ENCODE assay signal across 8 cellular contexts in the genomic region with DNA sequence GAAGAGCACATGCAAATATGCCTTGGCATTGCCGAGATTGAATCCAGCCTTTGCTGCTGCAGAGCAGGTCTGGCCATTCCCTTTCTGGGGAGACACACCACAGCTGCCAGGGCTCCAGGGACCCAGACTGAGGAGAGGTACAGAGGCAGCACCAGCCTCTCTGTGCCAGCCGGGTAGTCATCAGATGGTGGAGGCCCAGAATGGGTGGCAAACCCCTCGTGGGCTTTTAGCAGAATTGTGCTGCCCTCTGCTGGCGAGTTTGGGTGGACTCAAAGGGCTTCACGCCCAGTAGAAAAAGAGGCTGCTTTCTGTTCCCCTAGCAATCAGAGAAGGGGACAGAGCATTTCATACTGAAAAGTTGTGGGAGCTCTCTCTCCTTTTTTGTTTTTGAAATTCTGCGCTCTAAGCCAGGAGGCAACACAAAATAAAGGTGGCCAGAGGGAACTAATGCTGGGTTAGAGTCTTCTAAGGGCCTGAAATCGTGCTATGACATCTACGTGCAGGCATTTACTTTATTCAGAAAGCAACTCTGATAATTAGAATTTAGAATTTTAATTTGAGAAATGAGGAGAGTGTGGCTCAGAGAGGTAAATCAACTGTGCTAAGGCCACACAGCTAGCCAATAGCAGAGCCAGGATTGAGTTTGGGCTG.
A peak's percentile ranks its signal among the peaks of the same experiment; 100 is the strongest.
DNase-seq lines count a peak whose midpoint lies in the region; ATAC-seq and TF ChIP-seq lines count a peak whose summit lies in the region.

No MANE protein-coding gene starts in this region.

- no peaks in the 10 kb centered on the region for H3K4me1 Mint-ChIP-seq in activated CD4-positive, alpha-beta memory T cell treated with anti-CD3 and anti-CD28 coated beads for 36 hours (ENCODE audit: low read depth)
- H3K4me1 Mint-ChIP-seq in mesothelial cell of epicardium: peaks cover 6% of the 10 kb centered on the region

- no peaks in the 10 kb centered on the region for H3K9me3 ChIP-seq in effector memory CD4-positive, alpha-beta T cell (ENCODE audit: control insufficient read depth, low read length)

- no peak overlapping the region for H3K27ac Mint-ChIP-seq in activated CD4-positive, alpha-beta memory T cell treated with anti-CD3 and anti-CD28 coated beads for 36 hours
- no peak overlapping the region for H3K27ac Mint-ChIP-seq in mesothelial cell of epicardium

- DNase-seq in NCI-H2081 (lab: John Stamatoyannopoulos, UW): peak; percentile 60 to 70
- no peak for DNase-seq in NCI-H2081 treated with DMSO at 0.1 percent for 48 hours (lab: John Stamatoyannopoulos, UW)
- peak; percentile 64 for DNase-seq in NCI-H510A treated with DMSO at 0.1 percent for 48 hours (lab: John Stamatoyannopoulos, UW)
- DNase-seq in activated CD4-positive, alpha-beta memory T cell treated with anti-CD3 and anti-CD28 coated beads for 36 hours: peak; percentile 82
- peak; percentile 21 to 40 (median 22) for DNase-seq in effector memory CD4-positive, alpha-beta T cell
- DNase-seq in mesothelial cell of epicardium (ENCODE audit: low spot score in 2 of 2, unreplicated experiment in 2 of 2): peak; percentile 69 to 86
- DNase-seq in stimulated activated CD8-positive, alpha-beta memory T cell treated with anti-CD3 and anti-CD28 coated beads, Interleukin-4, amount 100 ng/mL, for 1 hour (ENCODE audit: low read depth in 2 of 2, low spot score in 1 of 2): peak; percentile 14 to 46

- H3K27ac ChIP-seq in effector memory CD4-positive, alpha-beta T cell (ENCODE audit: insufficient read depth, low read length, poor library complexity, severe bottlenecking): no peak overlapping the region

- no peaks in the 10 kb centered on the region for H3K9me3 Mint-ChIP-seq in activated CD4-positive, alpha-beta memory T cell treated with anti-CD3 and anti-CD28 coated beads for 36 hours
- H3K9me3 Mint-ChIP-seq in mesothelial cell of epicardium: no peaks in the 10 kb centered on the region

- no peaks in the 10 kb centered on the region for H3K36me3 ChIP-seq in effector memory CD4-positive, alpha-beta T cell (ENCODE audit: control insufficient read depth, insufficient read depth, low read length)

- CTCF ChIA-PET in activated CD4-positive, alpha-beta memory T cell treated with anti-CD3 and anti-CD28 coated beads for 36 hours (lab: Charles Lee): interaction anchor here (0.8 to 6.4 kb wide), 20 partner anchors 9 to 483 kb away, joined by 3 to 44 read pairs (median 4); no protein-coding TSS in a partner anchor

- no peaks in the 10 kb centered on the region for H3K36me3 Mint-ChIP-seq in activated CD4-positive, alpha-beta memory T cell treated with anti-CD3 and anti-CD28 coated beads for 36 hours
- no peaks in the 10 kb centered on the region for H3K36me3 Mint-ChIP-seq in mesothelial cell of epicardium

- H3K4me3 Mint-ChIP-seq in activated CD4-positive, alpha-beta memory T cell treated with anti-CD3 and anti-CD28 coated beads for 36 hours: no peak overlapping the region
- H3K4me3 Mint-ChIP-seq in mesothelial cell of epicardium: no peak overlapping the region

- ATAC-seq in HG03342 (IDR thresholded peaks at IDR 0.05; ENCODE audit: unreplicated experiment): peak; percentile 67

- H3K4me3 ChIP-seq in effector memory CD4-positive, alpha-beta T cell (ENCODE audit: insufficient read depth, low read depth, low read length, poor library complexity, severe bottlenecking): no peak overlapping the region

- peaks cover 6% of the 10 kb centered on the region for H3K27me3 Mint-ChIP-seq in activated CD4-positive, alpha-beta memory T cell treated with anti-CD3 and anti-CD28 coated beads for 36 hours
- H3K27me3 Mint-ChIP-seq in mesothelial cell of epicardium (ENCODE audit: low read depth): peaks cover 3% of the 10 kb centered on the region

- H3K4me1 ChIP-seq in effector memory CD4-positive, alpha-beta T cell (ENCODE audit: control insufficient read depth, insufficient read depth, low read length, poor library complexity, severe bottlenecking): no peaks in the 10 kb centered on the region

- intact Hi-C loops in activated CD4-positive, alpha-beta memory T cell treated with anti-CD3 and anti-CD28 coated beads for 36 hours (cut with micrococcal nuclease): loop anchor here (1.0 kb wide), 3 partner anchors 243 to 483 kb away; no protein-coding TSS in a partner anchor

- no peaks in the 10 kb centered on the region for H3K27me3 ChIP-seq in effector memory CD4-positive, alpha-beta T cell (replicated peaks; ENCODE audit: control insufficient read depth, insufficient read depth, low read length, poor library complexity, severe bottlenecking)

- POLR2A ChIA-PET in activated CD4-positive, alpha-beta memory T cell treated with anti-CD3 and anti-CD28 coated beads for 36 hours (lab: Charles Lee): no interaction called here

- TF ChIP-seq CTCF in mesothelial cell of epicardium (IDR thresholded peaks at IDR 0.05; ENCODE audit: unreplicated experiment): peak; percentile 93
